34 cellular contexts compared by ENCODE assay signal in genomic region chr9:135105211-135105745, GRCh38. TPM values are rescaled to one million over a fixed set of nuclear protein-coding genes. Genes with fewer than 3 reads are reported as not detected.
"Had no signal": no experiment of that assay in that cellular context is flagged by ENCODE, and none has a peak within 500 bp of the region (broad histone marks: within the 10 kb centered on the region; RNA-seq: fewer than 3 reads in every experiment).

No MANE protein-coding gene starts in this region.

- DNase-seq: activated CD4-positive, alpha-beta T cell treated with anti-CD3 and anti-CD28 coated beads for 36 hours; activated CD4-positive, alpha-beta T cell treated with anti-CD3 and anti-CD28 coated beads, Interleukin-2, amount 10 ng/mL, durations not matched to agents 7 days and 5 days; activated CD4-positive, alpha-beta T cell treated with anti-CD3 and anti-CD28 coated beads, Interleukin-2, amount 50 U/mL, for 48 hours; activated CD8-positive, alpha-beta T cell treated with anti-CD3 and anti-CD28 coated beads, Interleukin-2, amount 10 ng/mL, durations not matched to agents 7 days and 5 days; activated gamma-delta T cell; activated naive CD4-positive, alpha-beta T cell treated with Interleukin-2 at 50 U/mL for 16 hours; activated T-cell treated with anti-CD3 and anti-CD28 coated beads, Interleukin-2, amount 50 U/mL, for 24 hours; adrenal gland; NCI-H1092 treated with DMSO at 0.1 percent for 48 hours; NCI-H1417; NCI-H146; NCI-H187 treated with DMSO at 0.1 percent for 48 hours; NCI-H2081; NCI-H2171 treated with DMSO at 0.1 percent for 48 hours; NCI-H2227 treated with DMSO at 0.1 percent for 48 hours; NCI-H446; NCI-H510A treated with DMSO at 0.1 percent for 48 hours; NCI-H526 treated with DMSO at 0.1 percent for 48 hours; NCI-H774; SHP77 treated with DMSO at 0.1 percent for 48 hours; SK-N-SH had no signal

- H3K27ac ChIP-seq: SJSA1 had no signal

- FAIRE-seq: bronchial epithelial cell, K562, TTC549 had no signal

- H3K9me3 Mint-ChIP-seq: activated CD4-positive, alpha-beta T cell treated with anti-CD3 and anti-CD28 coated beads, Interleukin-2, amount 10 ng/mL, durations not matched to agents 7 days and 5 days; activated naive CD4-positive, alpha-beta T cell treated with anti-CD3 and anti-CD28 coated beads, Interleukin-2, amount 50 U/mL, for 72 hours; activated T-cell treated with anti-CD3 and anti-CD28 coated beads, Interleukin-2, amount 50 U/mL, for 24 hours; activated T-helper 2 cell treated with anti-CD3 and anti-CD28 coated beads, Interferon-gamma antibody, Interleukin-2, Interleukin-4, amounts not matched to agents 10 μg/mL and 5 μg/mL and 100 μg/mL, durations not matched to agents 14 hours and 24 hours and 36 hours; central memory CD8-positive, alpha-beta T cell; T-helper 1 cell treated with Interleukin-12 subunit alpha and Interleukin-12 subunit beta and Interleukin-4 antibody, amounts not matched to agents 30 μg/mL and 1 μg/mL, for 36 hours; T-helper 2 cell treated with Interferon-gamma antibody and Interleukin-4, amounts not matched to agents 5 μg/mL and 100 μg/mL, for 36 hours; WTC11 had no signal

- ATAC-seq: activated CD4-positive, alpha-beta T cell treated with anti-CD3 and anti-CD28 coated beads for 36 hours; activated CD4-positive, CD25-positive, alpha-beta regulatory T cell treated with anti-CD3 and anti-CD28 coated beads, Interleukin-2, amount 50 U/mL, for 24 hours; activated CD8-positive, alpha-beta T cell treated with anti-CD3 and anti-CD28 coated beads, Interleukin-2, amount 10 ng/mL, durations not matched to agents 7 days and 5 days; activated naive CD4-positive, alpha-beta T cell treated with anti-CD3 and anti-CD28 coated beads, Interleukin-2, amount 50 U/mL, for 72 hours; K562; Panc1; WTC11 had no signal

- H3K4me3 Mint-ChIP-seq: activated CD4-positive, alpha-beta T cell treated with anti-CD3 and anti-CD28 coated beads for 36 hours; activated CD4-positive, alpha-beta T cell treated with anti-CD3 and anti-CD28 coated beads, Interleukin-2, amount 10 ng/mL, durations not matched to agents 7 days and 5 days; activated CD8-positive, alpha-beta T cell treated with anti-CD3 and anti-CD28 coated beads, Interleukin-2, amount 10 ng/mL, durations not matched to agents 7 days and 5 days; activated T-cell treated with anti-CD3 and anti-CD28 coated beads, Interleukin-2, amount 50 U/mL, for 24 hours; brain; central memory CD8-positive, alpha-beta T cell; T-helper 1 cell treated with Interleukin-12 subunit alpha and Interleukin-12 subunit beta and Interleukin-4 antibody, amounts not matched to agents 30 μg/mL and 1 μg/mL, for 36 hours; T-helper 2 cell treated with Interferon-gamma antibody and Interleukin-4, amounts not matched to agents 5 μg/mL and 100 μg/mL, for 36 hours; WTC11 had no signal

- H3K27ac Mint-ChIP-seq: activated CD4-positive, alpha-beta T cell treated with anti-CD3 and anti-CD28 coated beads for 36 hours; activated CD4-positive, alpha-beta T cell treated with anti-CD3 and anti-CD28 coated beads, Interleukin-2, amount 10 ng/mL, durations not matched to agents 7 days and 5 days; activated CD8-positive, alpha-beta T cell treated with anti-CD3 and anti-CD28 coated beads, Interleukin-2, amount 10 ng/mL, durations not matched to agents 7 days and 5 days; activated naive CD4-positive, alpha-beta T cell treated with anti-CD3 and anti-CD28 coated beads, Interleukin-2, amount 50 U/mL, for 72 hours; activated T-cell treated with anti-CD3 and anti-CD28 coated beads, Interleukin-2, amount 50 U/mL, for 24 hours; activated T-helper 2 cell treated with anti-CD3 and anti-CD28 coated beads, Interferon-gamma antibody, Interleukin-2, Interleukin-4, amounts not matched to agents 10 μg/mL and 5 μg/mL and 100 μg/mL, durations not matched to agents 14 hours and 24 hours and 36 hours; T-helper 1 cell treated with Interleukin-12 subunit alpha and Interleukin-12 subunit beta and Interleukin-4 antibody, amounts not matched to agents 30 μg/mL and 1 μg/mL, for 36 hours; T-helper 2 cell treated with Interferon-gamma antibody and Interleukin-4, amounts not matched to agents 5 μg/mL and 100 μg/mL, for 36 hours; WTC11 had no signal

- H3K36me3 Mint-ChIP-seq: activated naive CD4-positive, alpha-beta T cell treated with anti-CD3 and anti-CD28 coated beads, Interleukin-2, amount 50 U/mL, for 72 hours; brain; WTC11 had no signal

- H3K4me1 Mint-ChIP-seq: activated CD4-positive, alpha-beta T cell treated with anti-CD3 and anti-CD28 coated beads for 36 hours had no signal

RNA-seq across cellular contexts. Expression of gene OLFM1, which starts 17.8 kb away (rescaled TPM):
- total RNA-seq: activated CD4-positive, alpha-beta T cell treated with anti-CD3 and anti-CD28 coated beads for 36 hours; activated CD4-positive, alpha-beta T cell treated with anti-CD3 and anti-CD28 coated beads, Interleukin-2, amount 10 ng/mL, durations not matched to agents 7 days and 5 days; activated CD8-positive, alpha-beta T cell treated with anti-CD3 and anti-CD28 coated beads, Interleukin-2, amount 10 ng/mL, durations not matched to agents 7 days and 5 days; activated naive CD4-positive, alpha-beta T cell treated with anti-CD3 and anti-CD28 coated beads, Interleukin-2, amount 50 U/mL, for 72 hours; K562 had no signal
